In genomic region chr4:6575503-6576240, GRCh38 we compare ENCODE assay signal across 8 cellular contexts. TPM values are rescaled to one million over a fixed set of nuclear protein-coding genes. Genes with fewer than 3 reads are reported as not detected.
DNase-seq lines count a peak whose midpoint lies in the region; ATAC-seq and TF ChIP-seq lines count a peak whose summit lies in the region.

No MANE protein-coding gene starts in this region.

- H3K4me3 ChIP-seq in heart right ventricle: peak overlapping the region; percentile 70 to 99 (median 86)
- H3K4me3 ChIP-seq in mesendoderm (ENCODE audit: low read length): peak overlapping the region; percentile 82
- peak overlapping the region; percentile 78 to 97 for H3K4me3 ChIP-seq in vagina

- H2AK5ac ChIP-seq in mesendoderm (ENCODE audit: low read length): no peak overlapping the region

- no peaks in the 10 kb centered on the region for H3K27me3 ChIP-seq in heart right ventricle
- H3K27me3 ChIP-seq in mesendoderm (ENCODE audit: insufficient read depth, low read length, poor library complexity): no peaks in the 10 kb centered on the region
- no peaks in the 10 kb centered on the region for H3K27me3 ChIP-seq in vagina

- no peak overlapping the region for H3K4ac ChIP-seq in mesendoderm (ENCODE audit: low read depth, low read length)

- no peak for DNase-seq in heart right ventricle
- DNase-seq in cardiac septum (ENCODE audit: low spot score): no peak
- DNase-seq in mesendoderm: no peak
- DNase-seq in vagina (ENCODE audit: extremely low spot score in 2 of 2): no peak
- no peak for DNase-seq in SW 1271 (lab: John Stamatoyannopoulos, UW)
- no peak for DNase-seq in GM20000 (ENCODE audit: low spot score)
- DNase-seq in NCI-H1694 (lab: John Stamatoyannopoulos, UW): no peak

- no peak overlapping the region for H4K8ac ChIP-seq in mesendoderm (ENCODE audit: low read depth, low read length)

- H3K4me2 ChIP-seq in mesendoderm (ENCODE audit: low read length): peak overlapping the region; percentile 93

- H2BK15ac ChIP-seq in mesendoderm (replicated peaks; ENCODE audit: low read depth): no peak overlapping the region

- no peaks in the 10 kb centered on the region for H3K79me2 ChIP-seq in mesendoderm (ENCODE audit: control insufficient read depth, insufficient read depth, low read length)

- H3K27me3 Mint-ChIP-seq in brain: peaks cover 19% of the 10 kb centered on the region

- peaks cover 0 to 7% (median 0%) of the 10 kb centered on the region in 5 experiments for H3K9me3 Mint-ChIP-seq in brain

- H3K9me3 ChIP-seq in heart right ventricle: no peaks in the 10 kb centered on the region
- H3K9me3 ChIP-seq in vagina: no peaks in the 10 kb centered on the region

- no peak overlapping the region for H2BK5ac ChIP-seq in mesendoderm (ENCODE audit: low read length)

- peak overlapping the region; percentile 85 for H3K9ac ChIP-seq in mesendoderm (ENCODE audit: low read length)

- H3K27ac Mint-ChIP-seq in brain: no peak overlapping the region

- TF ChIP-seq POLR2A in vagina (IDR thresholded peaks at IDR 0.05): no peak

- 68 to 71% methylated on average over 17 of the region's 17 CpGs for WGBS in heart right ventricle, 2 donors
- no CpG with 5 or more reads among the region's 17 CpGs for WGBS in mesendoderm (ENCODE audit: extremely low coverage, insufficient coverage, low lambda C conversion rate)

- intact Hi-C loops in heart right ventricle (cut with DNase I): loop anchor here in 1 of 10 donors (5.0 kb wide), 1 partner anchor 67 kb away; the partner anchor contains the start of gene MRFAP1
- intact Hi-C loops in cardiac septum (cut with DNase I): loop anchor here (10.0 kb wide), 1 partner anchor 99 kb away; a partner anchor contains a TSS
- intact Hi-C loops in vagina (cut with DNase I): no loop called here

- no peak for TF ChIP-seq CTCF in heart right ventricle (IDR thresholded peaks at IDR 0.05)
- no peak for TF ChIP-seq CTCF in brain (conservative IDR thresholded peaks at IDR 0.05)
- TF ChIP-seq CTCF in vagina (IDR thresholded peaks at IDR 0.05): no peak
- no peak for TF ChIP-seq CTCF in GM20000 (IDR thresholded peaks at IDR 0.05; ENCODE audit: extremely low read depth, missing control alignments)

- peak overlapping the region; percentile 78 to 85 (median 79) for H3K4me3 Mint-ChIP-seq in brain

- peaks cover 0 to 38% (median 18%) of the 10 kb centered on the region in 9 donors for H3K36me3 ChIP-seq in heart right ventricle
- no peaks in the 10 kb centered on the region for H3K36me3 ChIP-seq in mesendoderm (ENCODE audit: control insufficient read depth, insufficient read depth, low read length)
- H3K36me3 ChIP-seq in vagina: peaks cover 0 to 25% of the 10 kb centered on the region in 2 donors

- H3K56ac ChIP-seq in mesendoderm (ENCODE audit: low read length): peak overlapping the region; percentile 95

- peaks cover 0 to 21% (median 15%) of the 10 kb centered on the region in 9 donors for H3K4me1 ChIP-seq in heart right ventricle
- no peaks in the 10 kb centered on the region for H3K4me1 ChIP-seq in mesendoderm (ENCODE audit: control insufficient read depth, low read depth, low read length)
- H3K4me1 ChIP-seq in vagina: peaks cover 25% of the 10 kb centered on the region

- peak overlapping the region; percentile 45 for H3K23ac ChIP-seq in mesendoderm (ENCODE audit: low read length)

- H3K4me1 Mint-ChIP-seq in brain: peaks cover 10% of the 10 kb centered on the region

- no peak overlapping the region for H4K5ac ChIP-seq in mesendoderm (ENCODE audit: low read length)

- H3K18ac ChIP-seq in mesendoderm (ENCODE audit: low read length): no peak overlapping the region

- peaks cover 34% of the 10 kb centered on the region for H3K36me3 Mint-ChIP-seq in brain

- no peak overlapping the region for H2BK120ac ChIP-seq in mesendoderm (ENCODE audit: low read depth, low read length)

- peak overlapping the region in 9 of 10 donors; percentile 30 to 91 (median 55) for H3K27ac ChIP-seq in heart right ventricle
- no peak overlapping the region for H3K27ac ChIP-seq in mesendoderm (ENCODE audit: low read depth, low read length)
- peak overlapping the region; percentile 68 for H3K27ac ChIP-seq in vagina

- no peaks in the 10 kb centered on the region for H3K79me1 ChIP-seq in mesendoderm (ENCODE audit: low read length)

- ATAC-seq in heart right ventricle: peak in 5 of 8 donors; percentile 1 to 13 (median 4)

RNA-seq across cellular contexts. Expression of gene MAN2B2, which starts 0.7 kb away (rescaled TPM):
- 10 to 100 TPM; 14.6 to 27.1 (median 18.6) TPM for total RNA-seq in heart right ventricle
- 10 to 100 TPM in 1 of 2 donors, 1 to 10 TPM in 1; 6.0 to 10.6 TPM for polyA plus RNA-seq in heart right ventricle
- total RNA-seq in cardiac septum: 18.6 TPM
- polyA plus RNA-seq in brain (ENCODE audit: insufficient read depth, low read depth, low replicate concordance): 14.1 TPM
- polyA plus RNA-seq in mesendoderm (2013, experiment 1 of 2): 1.3 TPM
- polyA plus RNA-seq in mesendoderm (2013, experiment 2 of 2): 1.3 TPM
- 26.3 TPM for total RNA-seq in vagina
